ENCODE assay signal across 9 cellular contexts in genomic region chr11:32916361-32916760, GRCh38.
"Had no signal": no experiment of that assay in that cellular context is flagged by ENCODE, and none has a peak within 500 bp of the region (broad histone marks: within the 10 kb centered on the region; RNA-seq: fewer than 3 reads in every experiment).

No MANE protein-coding gene starts in this region.

- H3K27ac Mint-ChIP-seq: HFFc6 had no signal

- H3K36me3 ChIP-seq: HAP-1 had no signal

- FAIRE-seq: K562 had no signal

- DNase-seq: GOT3, H7, HFFc6, IMR-90, KG1 had no signal

- H3K9me3 ChIP-seq: HAP-1 had no signal

- H3K4me1 ChIP-seq: HAP-1 had no signal

- H3K4me3 ChIP-seq: HAP-1, K562 had no signal

- H3K4me3 Mint-ChIP-seq: HFFc6 had no signal

- ATAC-seq: HCT116, K562 had no signal

- H3K27ac ChIP-seq: HL-60 had no signal

- H3K9me3 Mint-ChIP-seq: HFFc6 had no signal
